ENCODE assay signal across 2 cellular contexts in the genomic region with DNA sequence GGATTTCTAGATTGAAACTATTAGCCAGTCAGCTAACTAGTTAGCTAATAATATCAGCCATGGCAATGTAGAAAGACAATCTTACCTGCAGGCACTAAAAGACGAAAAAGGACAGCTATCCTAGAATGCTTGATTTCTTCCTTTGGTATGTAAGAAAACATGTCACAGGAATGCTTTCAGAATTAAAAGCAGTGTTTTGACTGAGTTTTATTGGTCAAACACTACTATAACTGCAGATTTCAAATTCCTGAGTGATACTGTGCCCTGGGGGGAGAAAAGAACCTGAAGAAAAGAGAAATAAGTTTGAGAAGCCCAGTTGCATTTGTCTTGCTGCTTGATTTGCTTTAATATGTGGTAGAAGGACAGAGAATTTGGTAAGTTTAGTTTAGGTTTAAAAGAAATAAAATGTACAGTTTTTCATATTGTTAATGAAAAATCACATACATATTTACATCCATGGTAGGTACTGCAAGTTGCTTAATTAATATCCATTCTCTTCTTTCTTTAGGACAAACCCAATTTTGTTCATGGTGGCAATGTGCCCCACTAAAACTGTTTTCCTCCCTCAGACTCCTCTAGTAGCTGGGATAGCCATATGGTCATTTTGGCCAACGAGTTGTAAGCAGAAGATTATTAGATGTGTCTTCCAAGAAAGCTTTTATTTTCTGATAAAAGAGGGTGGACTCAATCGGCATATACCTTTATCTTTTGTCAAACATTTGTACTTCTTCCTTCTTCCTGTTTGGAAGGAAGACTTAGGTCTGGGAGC.
TF ChIP-seq lines count a peak whose summit lies in the region.

No MANE protein-coding gene starts in this region.

TF ChIP-seq in GM23338, 12 proteins besides CTCF, POLR2A, EP300 and RAD21 (continued from another document and continues in another):
- TF ChIP-seq REST (IDR thresholded peaks at IDR 0.05; ENCODE audit: unreplicated experiment) (no peak), EZH2phosphoT487 (IDR thresholded peaks at IDR 0.05; ENCODE audit: unreplicated experiment) (no peak), ETS1 (IDR thresholded peaks at IDR 0.05) (no peak), POLR2AphosphoS5 (IDR thresholded peaks at IDR 0.05; ENCODE audit: low read depth) (no peak), NANOG (IDR thresholded peaks at IDR 0.05; ENCODE audit: borderline replicate concordance) (no peak), STAT1 (IDR thresholded peaks at IDR 0.05; ENCODE audit: unreplicated experiment) (no peak), ZNF114 (CRISPR knock-in tag; IDR thresholded peaks at IDR 0.05) (no peak)
- TF ChIP-seq, protein P1, sequence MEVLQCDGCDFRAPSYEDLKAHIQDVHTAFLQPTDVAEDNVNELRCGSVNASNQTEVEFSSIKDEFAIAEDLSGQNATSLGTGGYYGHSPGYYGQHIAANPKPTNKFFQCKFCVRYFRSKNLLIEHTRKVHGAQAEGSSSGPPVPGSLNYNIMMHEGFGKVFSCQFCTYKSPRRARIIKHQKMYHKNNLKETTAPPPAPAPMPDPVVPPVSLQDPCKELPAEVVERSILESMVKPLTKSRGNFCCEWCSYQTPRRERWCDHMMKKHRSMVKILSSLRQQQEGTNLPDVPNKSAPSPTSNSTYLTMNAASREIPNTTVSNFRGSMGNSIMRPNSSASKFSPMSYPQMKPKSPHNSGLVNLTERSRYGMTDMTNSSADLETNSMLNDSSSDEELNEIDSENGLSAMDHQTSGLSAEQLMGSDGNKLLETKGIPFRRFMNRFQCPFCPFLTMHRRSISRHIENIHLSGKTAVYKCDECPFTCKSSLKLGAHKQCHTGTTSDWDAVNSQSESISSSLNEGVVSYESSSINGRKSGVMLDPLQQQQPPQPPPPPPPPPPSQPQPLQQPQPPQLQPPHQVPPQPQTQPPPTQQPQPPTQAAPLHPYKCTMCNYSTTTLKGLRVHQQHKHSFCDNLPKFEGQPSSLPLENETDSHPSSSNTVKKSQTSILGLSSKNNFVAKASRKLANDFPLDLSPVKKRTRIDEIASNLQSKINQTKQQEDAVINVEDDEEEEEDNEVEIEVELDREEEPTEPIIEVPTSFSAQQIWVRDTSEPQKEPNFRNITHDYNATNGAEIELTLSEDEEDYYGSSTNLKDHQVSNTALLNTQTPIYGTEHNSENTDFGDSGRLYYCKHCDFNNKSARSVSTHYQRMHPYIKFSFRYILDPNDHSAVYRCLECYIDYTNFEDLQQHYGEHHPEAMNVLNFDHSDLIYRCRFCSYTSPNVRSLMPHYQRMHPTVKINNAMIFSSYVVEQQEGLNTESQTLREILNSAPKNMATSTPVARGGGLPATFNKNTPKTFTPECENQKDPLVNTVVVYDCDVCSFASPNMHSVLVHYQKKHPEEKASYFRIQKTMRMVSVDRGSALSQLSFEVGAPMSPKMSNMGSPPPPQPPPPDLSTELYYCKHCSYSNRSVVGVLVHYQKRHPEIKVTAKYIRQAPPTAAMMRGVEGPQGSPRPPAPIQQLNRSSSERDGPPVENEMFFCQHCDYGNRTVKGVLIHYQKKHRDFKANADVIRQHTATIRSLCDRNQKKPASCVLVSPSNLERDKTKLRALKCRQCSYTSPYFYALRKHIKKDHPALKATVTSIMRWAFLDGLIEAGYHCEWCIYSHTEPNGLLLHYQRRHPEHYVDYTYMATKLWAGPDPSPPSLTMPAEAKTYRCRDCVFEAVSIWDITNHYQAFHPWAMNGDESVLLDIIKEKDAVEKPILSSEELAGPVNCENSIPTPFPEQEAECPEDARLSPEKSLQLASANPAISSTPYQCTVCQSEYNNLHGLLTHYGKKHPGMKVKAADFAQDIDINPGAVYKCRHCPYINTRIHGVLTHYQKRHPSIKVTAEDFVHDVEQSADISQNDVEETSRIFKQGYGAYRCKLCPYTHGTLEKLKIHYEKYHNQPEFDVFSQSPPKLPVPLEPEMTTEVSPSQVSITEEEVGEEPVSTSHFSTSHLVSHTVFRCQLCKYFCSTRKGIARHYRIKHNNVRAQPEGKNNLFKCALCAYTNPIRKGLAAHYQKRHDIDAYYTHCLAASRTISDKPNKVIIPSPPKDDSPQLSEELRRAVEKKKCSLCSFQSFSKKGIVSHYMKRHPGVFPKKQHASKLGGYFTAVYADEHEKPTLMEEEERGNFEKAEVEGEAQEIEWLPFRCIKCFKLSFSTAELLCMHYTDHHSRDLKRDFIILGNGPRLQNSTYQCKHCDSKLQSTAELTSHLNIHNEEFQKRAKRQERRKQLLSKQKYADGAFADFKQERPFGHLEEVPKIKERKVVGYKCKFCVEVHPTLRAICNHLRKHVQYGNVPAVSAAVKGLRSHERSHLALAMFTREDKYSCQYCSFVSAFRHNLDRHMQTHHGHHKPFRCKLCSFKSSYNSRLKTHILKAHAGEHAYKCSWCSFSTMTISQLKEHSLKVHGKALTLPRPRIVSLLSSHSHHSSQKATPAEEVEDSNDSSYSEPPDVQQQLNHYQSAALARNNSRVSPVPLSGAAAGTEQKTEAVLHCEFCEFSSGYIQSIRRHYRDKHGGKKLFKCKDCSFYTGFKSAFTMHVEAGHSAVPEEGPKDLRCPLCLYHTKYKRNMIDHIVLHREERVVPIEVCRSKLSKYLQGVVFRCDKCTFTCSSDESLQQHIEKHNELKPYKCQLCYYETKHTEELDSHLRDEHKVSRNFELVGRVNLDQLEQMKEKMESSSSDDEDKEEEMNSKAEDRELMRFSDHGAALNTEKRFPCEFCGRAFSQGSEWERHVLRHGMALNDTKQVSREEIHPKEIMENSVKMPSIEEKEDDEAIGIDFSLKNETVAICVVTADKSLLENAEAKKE (CRISPR knock-in tag; IDR thresholded peaks at IDR 0.05) = no peak

TF ChIP-seq in WTC11, 78 proteins besides CTCF, POLR2A, EP300 and RAD21 (continued from another document and continues in another):
- no peak for TF ChIP-seq ERG (CRISPR knock-in tag; IDR thresholded peaks at IDR 0.05)
- TF ChIP-seq KAT7 (CRISPR knock-in tag; IDR thresholded peaks at IDR 0.05; ENCODE audit: borderline replicate concordance) = no peak
- TF ChIP-seq, protein P2, sequence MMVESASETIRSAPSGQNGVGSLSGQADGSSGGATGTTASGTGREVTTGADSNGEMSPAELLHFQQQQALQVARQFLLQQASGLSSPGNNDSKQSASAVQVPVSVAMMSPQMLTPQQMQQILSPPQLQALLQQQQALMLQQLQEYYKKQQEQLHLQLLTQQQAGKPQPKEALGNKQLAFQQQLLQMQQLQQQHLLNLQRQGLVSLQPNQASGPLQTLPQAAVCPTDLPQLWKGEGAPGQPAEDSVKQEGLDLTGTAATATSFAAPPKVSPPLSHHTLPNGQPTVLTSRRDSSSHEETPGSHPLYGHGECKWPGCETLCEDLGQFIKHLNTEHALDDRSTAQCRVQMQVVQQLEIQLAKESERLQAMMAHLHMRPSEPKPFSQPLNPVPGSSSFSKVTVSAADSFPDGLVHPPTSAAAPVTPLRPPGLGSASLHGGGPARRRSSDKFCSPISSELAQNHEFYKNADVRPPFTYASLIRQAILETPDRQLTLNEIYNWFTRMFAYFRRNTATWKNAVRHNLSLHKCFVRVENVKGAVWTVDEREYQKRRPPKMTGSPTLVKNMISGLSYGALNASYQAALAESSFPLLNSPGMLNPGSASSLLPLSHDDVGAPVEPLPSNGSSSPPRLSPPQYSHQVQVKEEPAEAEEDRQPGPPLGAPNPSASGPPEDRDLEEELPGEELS (CRISPR knock-in tag; IDR thresholded peaks at IDR 0.05) = no peak
- TF ChIP-seq ZNF425 (CRISPR knock-in tag; conservative IDR thresholded peaks at IDR 0.05) = no peak
- TF ChIP-seq, protein P3, sequence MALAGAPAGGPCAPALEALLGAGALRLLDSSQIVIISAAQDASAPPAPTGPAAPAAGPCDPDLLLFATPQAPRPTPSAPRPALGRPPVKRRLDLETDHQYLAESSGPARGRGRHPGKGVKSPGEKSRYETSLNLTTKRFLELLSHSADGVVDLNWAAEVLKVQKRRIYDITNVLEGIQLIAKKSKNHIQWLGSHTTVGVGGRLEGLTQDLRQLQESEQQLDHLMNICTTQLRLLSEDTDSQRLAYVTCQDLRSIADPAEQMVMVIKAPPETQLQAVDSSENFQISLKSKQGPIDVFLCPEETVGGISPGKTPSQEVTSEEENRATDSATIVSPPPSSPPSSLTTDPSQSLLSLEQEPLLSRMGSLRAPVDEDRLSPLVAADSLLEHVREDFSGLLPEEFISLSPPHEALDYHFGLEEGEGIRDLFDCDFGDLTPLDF (CRISPR knock-in tag; IDR thresholded peaks at IDR 0.05) = no peak
- no peak for TF ChIP-seq FOXP1 (CRISPR knock-in tag; IDR thresholded peaks at IDR 0.05; ENCODE audit: borderline replicate concordance)
- TF ChIP-seq ATF1 (CRISPR knock-in tag; IDR thresholded peaks at IDR 0.05) = no peak
- TF ChIP-seq NR1H2 (CRISPR knock-in tag; IDR thresholded peaks at IDR 0.05) = no peak
- TF ChIP-seq, protein P4, sequence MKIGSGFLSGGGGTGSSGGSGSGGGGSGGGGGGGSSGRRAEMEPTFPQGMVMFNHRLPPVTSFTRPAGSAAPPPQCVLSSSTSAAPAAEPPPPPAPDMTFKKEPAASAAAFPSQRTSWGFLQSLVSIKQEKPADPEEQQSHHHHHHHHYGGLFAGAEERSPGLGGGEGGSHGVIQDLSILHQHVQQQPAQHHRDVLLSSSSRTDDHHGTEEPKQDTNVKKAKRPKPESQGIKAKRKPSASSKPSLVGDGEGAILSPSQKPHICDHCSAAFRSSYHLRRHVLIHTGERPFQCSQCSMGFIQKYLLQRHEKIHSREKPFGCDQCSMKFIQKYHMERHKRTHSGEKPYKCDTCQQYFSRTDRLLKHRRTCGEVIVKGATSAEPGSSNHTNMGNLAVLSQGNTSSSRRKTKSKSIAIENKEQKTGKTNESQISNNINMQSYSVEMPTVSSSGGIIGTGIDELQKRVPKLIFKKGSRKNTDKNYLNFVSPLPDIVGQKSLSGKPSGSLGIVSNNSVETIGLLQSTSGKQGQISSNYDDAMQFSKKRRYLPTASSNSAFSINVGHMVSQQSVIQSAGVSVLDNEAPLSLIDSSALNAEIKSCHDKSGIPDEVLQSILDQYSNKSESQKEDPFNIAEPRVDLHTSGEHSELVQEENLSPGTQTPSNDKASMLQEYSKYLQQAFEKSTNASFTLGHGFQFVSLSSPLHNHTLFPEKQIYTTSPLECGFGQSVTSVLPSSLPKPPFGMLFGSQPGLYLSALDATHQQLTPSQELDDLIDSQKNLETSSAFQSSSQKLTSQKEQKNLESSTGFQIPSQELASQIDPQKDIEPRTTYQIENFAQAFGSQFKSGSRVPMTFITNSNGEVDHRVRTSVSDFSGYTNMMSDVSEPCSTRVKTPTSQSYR (CRISPR knock-in tag; IDR thresholded peaks at IDR 0.05) = no peak
- no peak for TF ChIP-seq ZSCAN18 (CRISPR knock-in tag; IDR thresholded peaks at IDR 0.05)
- TF ChIP-seq AR (CRISPR knock-in tag; IDR thresholded peaks at IDR 0.05) = no peak
- no peak for TF ChIP-seq SMAD4 (CRISPR knock-in tag; IDR thresholded peaks at IDR 0.05)
- TF ChIP-seq TCF7 (CRISPR knock-in tag; IDR thresholded peaks at IDR 0.05; ENCODE audit: low read depth) = no peak
